ENCODE assay signal across 22 cellular contexts in genomic region chr18:58838946-58839345, GRCh38.
"Had no signal": no experiment of that assay in that cellular context is flagged by ENCODE, and none has a peak within 500 bp of the region (broad histone marks: within the 10 kb centered on the region; RNA-seq: fewer than 3 reads in every experiment).

No MANE protein-coding gene starts in this region.

- H3K4me1 ChIP-seq: lower lobe of right lung, parathyroid adenoma, prostate gland, sigmoid colon, upper lobe of left lung, vagina had no signal

- H3K36me3 Mint-ChIP-seq: immature natural killer cell; natural killer cell; stimulated activated naive B cell treated with anti-CD40 and anti-IgM and Interleukin-4, amounts not matched to agents 10 μg/mL and 1 μg/mL and 100 μg/mL, for 72 hours had no signal

- FAIRE-seq: colon, frontal cortex, keratinocyte had no signal

- H3K27me3 ChIP-seq: dorsolateral prefrontal cortex, right atrium auricular region, sigmoid colon, tibial nerve, upper lobe of left lung, vagina had no signal

- H3K9me3 ChIP-seq: lower lobe of right lung, prostate gland, right atrium auricular region, sigmoid colon, thoracic aorta, tibial nerve, upper lobe of left lung, vagina had no signal

- DNase-seq: dorsolateral prefrontal cortex; effector CD4-positive, alpha-beta T cell; immature natural killer cell; left ventricle myocardium superior; lower lobe of right lung; natural killer cell; sigmoid colon; stimulated activated CD4-positive, alpha-beta T cell treated with anti-CD3 and anti-CD28 coated beads, Interleukin-15, amount 100 ng/mL, for 24 hours; stimulated activated CD4-positive, alpha-beta T cell treated with anti-CD3 and anti-CD28 coated beads, Interleukin-2, amount 100 ng/mL, for 48 hours; stimulated activated naive B cell treated with anti-CD40 and anti-IgM and Interleukin-4, amounts not matched to agents 10 μg/mL and 1 μg/mL and 100 μg/mL, for 72 hours; upper lobe of left lung had no signal

- H3K27ac ChIP-seq: lower lobe of right lung, parathyroid adenoma, prostate gland, right atrium auricular region, sigmoid colon, skin epidermis, thoracic aorta, tibial nerve, upper lobe of left lung, vagina had no signal

- H3K4me3 Mint-ChIP-seq: immature natural killer cell; natural killer cell; stimulated activated naive B cell treated with anti-CD40 and anti-IgM and Interleukin-4, amounts not matched to agents 10 μg/mL and 1 μg/mL and 100 μg/mL, for 72 hours; stimulated activated naive CD8-positive, alpha-beta T cell treated with anti-CD3 and anti-CD28 coated beads, Interleukin-15, Interleukin-2, amounts not matched to agents 100 ng/mL and 50 ng/mL, for 24 hours had no signal

- H2AFZ ChIP-seq: parathyroid adenoma had no signal

- H3K4me1 Mint-ChIP-seq: immature natural killer cell; natural killer cell; stimulated activated naive B cell treated with anti-CD40 and anti-IgM and Interleukin-4, amounts not matched to agents 10 μg/mL and 1 μg/mL and 100 μg/mL, for 72 hours had no signal

- H3K4me3 ChIP-seq: dorsolateral prefrontal cortex, lower lobe of right lung, prostate gland, right atrium auricular region, sigmoid colon, skin epidermis, thoracic aorta, tibial nerve, upper lobe of left lung, vagina had no signal

- H3K9ac ChIP-seq: parathyroid adenoma had no signal

- H3K27ac Mint-ChIP-seq: immature natural killer cell; natural killer cell; stimulated activated naive B cell treated with anti-CD40 and anti-IgM and Interleukin-4, amounts not matched to agents 10 μg/mL and 1 μg/mL and 100 μg/mL, for 72 hours; stimulated activated naive CD8-positive, alpha-beta T cell treated with anti-CD3 and anti-CD28 coated beads, Interleukin-15, Interleukin-2, amounts not matched to agents 100 ng/mL and 50 ng/mL, for 24 hours had no signal

- H3K9me3 Mint-ChIP-seq: immature natural killer cell; natural killer cell; stimulated activated naive B cell treated with anti-CD40 and anti-IgM and Interleukin-4, amounts not matched to agents 10 μg/mL and 1 μg/mL and 100 μg/mL, for 72 hours; stimulated activated naive CD8-positive, alpha-beta T cell treated with anti-CD3 and anti-CD28 coated beads, Interleukin-15, Interleukin-2, amounts not matched to agents 100 ng/mL and 50 ng/mL, for 24 hours had no signal

- H3K36me3 ChIP-seq: lower lobe of right lung, prostate gland, right atrium auricular region, sigmoid colon, thoracic aorta, tibial nerve, upper lobe of left lung, vagina had no signal

- H3K27me3 Mint-ChIP-seq: stimulated activated naive B cell treated with anti-CD40 and anti-IgM and Interleukin-4, amounts not matched to agents 10 μg/mL and 1 μg/mL and 100 μg/mL, for 72 hours had no signal

- H3K79me2 ChIP-seq: parathyroid adenoma had no signal
